22 cellular contexts compared by ENCODE assay signal in genomic region chr4:5067908-5068307, GRCh38. TPM values are rescaled to one million over a fixed set of nuclear protein-coding genes. Genes with fewer than 3 reads are reported as not detected.
A peak's percentile ranks its signal among the peaks of the same experiment; 100 is the strongest.
DNase-seq lines count a peak whose midpoint lies in the region; ATAC-seq, FAIRE-seq and TF ChIP-seq lines count a peak whose summit lies in the region.
"Had no signal": no experiment of that assay in that cellular context is flagged by ENCODE, and none has a peak within 500 bp of the region (broad histone marks: within the 10 kb centered on the region; RNA-seq: fewer than 3 reads in every experiment).

No MANE protein-coding gene starts in this region.

- TF ChIP-seq EP300 in HepG2 (IDR thresholded peaks at IDR 0.05; ENCODE audit: low read depth in 2 of 2, low read length in 2 of 2), result no peak
- no peak for TF ChIP-seq EP300 in HepG2 (CRISPR knock-in tag; IDR thresholded peaks at IDR 0.05; ENCODE audit: borderline replicate concordance)
- TF ChIP-seq EP300 in K562 (IDR thresholded peaks at IDR 0.05; ENCODE audit: low read length), result no peak
- no peak for TF ChIP-seq EP300 in esophagus muscularis mucosa (IDR thresholded peaks at IDR 0.05)

- H3K9me3 ChIP-seq in HepG2 (ENCODE audit: low read length) (no peaks in the 10 kb centered on the region), right lobe of liver (no peaks in the 10 kb centered on the region), K562 (replicated peaks; ENCODE audit: control insufficient read depth, insufficient read depth, low read depth, low read length) (no peaks in the 10 kb centered on the region; the same call in 1 of the 2 replicates), esophagus muscularis mucosa (peaks cover 0 to 6% (median 0%) of the 10 kb centered on the region in 4 donors), GM23248 (ENCODE audit: low read depth) (no peaks in the 10 kb centered on the region)
- H3K9me3 ChIP-seq: BE2C had no signal

- no peak for TF ChIP-seq RAD21 in HepG2 (CRISPR knock-in tag; IDR thresholded peaks at IDR 0.05)
- TF ChIP-seq RAD21 in K562 (CRISPR knock-in tag; conservative IDR thresholded peaks at IDR 0.05 in 1 of 2, IDR thresholded peaks at IDR 0.05 in 1 of 2), result no peak

- ATAC-seq in HepG2, result no peak
- ATAC-seq in right lobe of liver, result no peak
- no peak for ATAC-seq in K562

- in situ Hi-C loops in HepG2 (cut with HindIII; ENCODE audit: extremely low pct_ligation_motif_present, low pct_unique_long_range_greater_than_20kb), result no loop called here
- in situ Hi-C loops in K562 (cut with MboI), result no loop called here
- in situ Hi-C loops in GM23248 (cut with MboI), result no loop called here

- H3K27ac ChIP-seq in HepG2 (ENCODE audit: extremely low read length, insufficient read depth, low read length) (no peak overlapping the region), right lobe of liver (no peak overlapping the region), K562 (ENCODE audit: extremely low read depth, low read depth, low read length) (no peak overlapping the region), esophagus muscularis mucosa (replicated peaks in 1 of 4) (no peak overlapping the region), GM23248 (no peak overlapping the region)
- H3K27ac ChIP-seq: BLaER1 had no signal

- BruUV-seq in HepG2 (replicated peaks; lab: Mats Ljungman, UMichigan), result no TSS peak
- no TSS peak for BruUV-seq in K562 (replicated peaks; lab: Mats Ljungman, UMichigan)

- H3K27me3 ChIP-seq in HepG2 (ENCODE audit: control insufficient read depth in 1 of 2, insufficient read depth in 2 of 2, low read length in 2 of 2) (no peaks in the 10 kb centered on the region), right lobe of liver (no peaks in the 10 kb centered on the region), K562 (ENCODE audit: control insufficient read depth in 2 of 2, insufficient read depth in 2 of 2, low read length in 2 of 2) (peaks cover 0 to 5% of the 10 kb centered on the region in 2 experiments; a peak in 1 of 5 replicates), esophagus muscularis mucosa (no peaks in the 10 kb centered on the region), GM23248 (replicated peaks; ENCODE audit: insufficient read depth) (no peaks in the 10 kb centered on the region)
- H3K27me3 ChIP-seq: BE2C, BLaER1 had no signal

- H3F3A ChIP-seq in GM23248 (ENCODE audit: insufficient read depth), result no peaks in the 10 kb centered on the region

- H3K36me3 ChIP-seq in HepG2 (replicated peaks in 1 of 2; ENCODE audit: control insufficient read depth in 1 of 2, insufficient read depth in 2 of 2, low read length in 2 of 2) (no peaks in the 10 kb centered on the region), right lobe of liver (no peaks in the 10 kb centered on the region), K562 (ENCODE audit: control insufficient read depth, insufficient read depth, low read length) (no peaks in the 10 kb centered on the region), esophagus muscularis mucosa (no peaks in the 10 kb centered on the region), GM23248 (ENCODE audit: low read depth) (no peaks in the 10 kb centered on the region)
- H3K36me3 ChIP-seq: BE2C had no signal

- H3K79me2 ChIP-seq in HepG2 (ENCODE audit: insufficient read depth, low read length), result no peaks in the 10 kb centered on the region
- no peaks in the 10 kb centered on the region for H3K79me2 ChIP-seq in K562 (ENCODE audit: control insufficient read depth, insufficient read depth, low read length)
- no peaks in the 10 kb centered on the region for H3K79me2 ChIP-seq in GM23248 (ENCODE audit: insufficient read depth)

- CTCF ChIA-PET in HepG2 (lab: Yijun Ruan, JAX; ENCODE audit: low intra/inter-chr PET ratio, low total read pairs), result no interaction called here
- CTCF ChIA-PET in K562 (lab: Yijun Ruan, JAX; ENCODE audit: low intra/inter-chr PET ratio), result no interaction called here

- H2AFZ ChIP-seq in HepG2 (ENCODE audit: low read length) (no peak overlapping the region), K562 (ENCODE audit: low read depth, low read length) (no peak overlapping the region), GM23248 (no peak overlapping the region)

- H3K4me3 ChIP-seq in HepG2 (replicated peaks in 1 of 3; ENCODE audit: insufficient read depth in 1 of 3, low read depth in 2 of 3, low read length in 3 of 3), result no peak overlapping the region
- no peak overlapping the region for H3K4me3 ChIP-seq in right lobe of liver
- H3K4me3 ChIP-seq in K562, result no peak overlapping the region
- H3K4me3 ChIP-seq in esophagus muscularis mucosa, result no peak overlapping the region
- no peak overlapping the region for H3K4me3 ChIP-seq in GM23248
- H3K4me3 ChIP-seq: BLaER1 had no signal

- H4K20me1 ChIP-seq in HepG2 (ENCODE audit: insufficient read depth, low read length) (no peaks in the 10 kb centered on the region), K562 (replicated peaks; ENCODE audit: control insufficient read depth, insufficient read depth, low read length) (no peaks in the 10 kb centered on the region), GM23248 (ENCODE audit: insufficient read depth) (no peaks in the 10 kb centered on the region)
- H4K20me1 ChIP-seq: BLaER1 had no signal

- intact Hi-C loops in HepG2 (cut with micrococcal nuclease; ENCODE audit: unreplicated experiment), result no loop called here
- intact Hi-C loops in right lobe of liver (cut with DNase I), result no loop called here
- intact Hi-C loops in K562 (cut with micrococcal nuclease), result no loop called here
- intact Hi-C loops in esophagus muscularis mucosa (cut with DNase I), result no loop called here

- DNase-seq in HepG2 (ENCODE audit: low spot score) (no peak), right lobe of liver (no peak), K562 (ENCODE audit: extremely low read depth in 1 of 4, low spot score in 3 of 4) (no peak), esophagus muscularis mucosa (ENCODE audit: extremely low spot score) (peak; percentile 47), GM23248 (no peak), SHP77 (lab: John Stamatoyannopoulos, UW) (no peak)
- DNase-seq: 8988T; ACHN; BE2C; C1 segment of cervical spinal cord; CD4-positive, alpha-beta memory T cell; CD4-positive, CD25-positive, alpha-beta regulatory T cell; CD8-positive, alpha-beta memory T cell; COR-L47; DMS79 treated with DMSO at 0.1 percent for 48 hours; GF-D8 had no signal

- FAIRE-seq in HepG2 (lab: Jason Lieb, UNC) (no peak), K562 (lab: Jason Lieb, UNC) (no peak)
- FAIRE-seq: A204.1, D721Med, G401.6, GM12891, GM19239 had no signal

- H3K9ac ChIP-seq in HepG2 (ENCODE audit: insufficient read depth, low read depth, low read length) (no peak overlapping the region), K562 (ENCODE audit: insufficient read depth in 1 of 2, low read depth in 2 of 2, low read length in 2 of 2) (no peak overlapping the region), GM23248 (no peak overlapping the region)
- H3K9ac ChIP-seq: BLaER1 had no signal

- POLR2A ChIA-PET in HepG2 (lab: Yijun Ruan, JAX), result no interaction called here
- POLR2A ChIA-PET in K562 (lab: Yijun Ruan, JAX), result no interaction called here

- TF ChIP-seq CTCF in HepG2 (CRISPR knock-in tag; IDR thresholded peaks at IDR 0.05) (no peak), right lobe of liver (IDR thresholded peaks at IDR 0.05) (no peak), K562 (IDR thresholded peaks at IDR 0.05 in 2 of 3, conservative IDR thresholded peaks at IDR 0.05 in 1 of 3; ENCODE audit: insufficient read depth in 2 of 3, low read depth in 1 of 3, low read length in 3 of 3) (no peak), esophagus muscularis mucosa (IDR thresholded peaks at IDR 0.05) (no peak)

- no peaks in the 10 kb centered on the region for H3K4me1 ChIP-seq in HepG2 (ENCODE audit: insufficient read depth, low read length)
- H3K4me1 ChIP-seq in right lobe of liver, result no peaks in the 10 kb centered on the region
- H3K4me1 ChIP-seq in K562 (replicated peaks in 1 of 2; ENCODE audit: control insufficient read depth in 2 of 2, insufficient read depth in 2 of 2, low read length in 2 of 2), result no peaks in the 10 kb centered on the region
- H3K4me1 ChIP-seq in esophagus muscularis mucosa, result no peaks in the 10 kb centered on the region
- H3K4me1 ChIP-seq in GM23248 (ENCODE audit: insufficient read depth), result no peaks in the 10 kb centered on the region
- H3K4me1 ChIP-seq: BE2C, BLaER1 had no signal

- H3K9me1 ChIP-seq in K562 (ENCODE audit: control insufficient read depth, insufficient read depth, low read length), result no peaks in the 10 kb centered on the region

- no peak for TF ChIP-seq POLR2A in HepG2 (IDR thresholded peaks at IDR 0.05; ENCODE audit: insufficient read depth in 1 of 2, low read depth in 2 of 2, low read length in 2 of 2)
- no peak for TF ChIP-seq POLR2A in right lobe of liver (IDR thresholded peaks at IDR 0.05)
- TF ChIP-seq POLR2A in K562 (conservative IDR thresholded peaks at IDR 0.05), result no peak
- TF ChIP-seq POLR2A in esophagus muscularis mucosa (IDR thresholded peaks at IDR 0.05; ENCODE audit: low read depth), result no peak

- 20% methylated on average over 3 of the region's 3 CpGs for WGBS in HepG2 (ENCODE audit: low lambda C conversion rate)
- WGBS in right lobe of liver (ENCODE audit: insufficient coverage, low coverage, low lambda C conversion rate, missing lambda C conversion rate), result 43% methylated on average over 2 of the region's 3 CpGs
- 10% methylated on average over 3 of the region's 3 CpGs for WGBS in K562 (ENCODE audit: insufficient coverage, low coverage, missing lambda C conversion rate)
- 88% methylated on average over 3 of the region's 3 CpGs for WGBS in esophagus muscularis mucosa
- 66 to 74% methylated on average over 3 of the region's 3 CpGs for WGBS in GM23248 (ENCODE audit: low coverage in 1 of 2, low lambda C conversion rate in 2 of 2, missing lambda C conversion rate in 2 of 2), 2 experiments

- no peaks in the 10 kb centered on the region for H3K9me2 ChIP-seq in GM23248 (ENCODE audit: insufficient read depth)

- no peak overlapping the region for H3K4me2 ChIP-seq in HepG2 (ENCODE audit: low read depth, low read length)
- no peak overlapping the region for H3K4me2 ChIP-seq in K562 (ENCODE audit: insufficient read depth, low read length)
- H3K4me2 ChIP-seq in GM23248 (ENCODE audit: unreplicated experiment), result no peak overlapping the region
- H3K4me2 ChIP-seq: BLaER1 had no signal

RNA-seq across cellular contexts. Expression of gene STK32B, which starts 16.6 kb away (rescaled TPM):
- total RNA-seq in HepG2 (2016; rRNA removed; fragmentation: Illumina TruSeq; extraction: Trizol), result not detected in 2 replicates
- total RNA-seq in HepG2 (2016; cell fraction: cytosol; rRNA removed; fragmentation: Illumina TruSeq; extraction: Trizol; ENCODE audit: low read depth), result not detected in 2 replicates
- not detected in 2 replicates for total RNA-seq in HepG2 (2016; cell fraction: insoluble cytoplasmic fraction; rRNA removed; fragmentation: Illumina TruSeq; extraction: Trizol)
- total RNA-seq in HepG2 (2016; cell fraction: membrane; rRNA removed; fragmentation: Illumina TruSeq; extraction: Trizol), result not detected in 2 replicates
- not detected in 2 replicates for total RNA-seq in HepG2 (2016; cell fraction: nucleus; rRNA removed; fragmentation: Illumina TruSeq; extraction: Trizol)
- polyA plus RNA-seq in HepG2 (2011; rRNA removed), result not detected in 2 replicates
- not detected in 2 replicates for polyA plus RNA-seq in HepG2 (2011; cell fraction: cytosol; rRNA removed)
- polyA plus RNA-seq in HepG2 (2011; cell fraction: nucleus; rRNA removed), result not detected in 2 replicates
- polyA plus RNA-seq in HepG2 (2012), result not detected in 2 replicates
- polyA plus RNA-seq in HepG2 (2016; cell fraction: cytosol; fragmentation: Illumina TruSeq; extraction: Trizol; ENCODE audit: low read depth), result not detected in 2 replicates
- not detected in 2 replicates for polyA plus RNA-seq in HepG2 (2016; cell fraction: insoluble cytoplasmic fraction; fragmentation: Illumina TruSeq; extraction: Trizol; ENCODE audit: low read depth)
- polyA plus RNA-seq in HepG2 (2016; cell fraction: membrane; fragmentation: Illumina TruSeq; extraction: Trizol; ENCODE audit: low read depth), result not detected in 2 replicates
- not detected in 2 replicates for polyA plus RNA-seq in HepG2 (2016; cell fraction: nucleus; fragmentation: Illumina TruSeq; extraction: Trizol; ENCODE audit: insufficient read depth, low read depth)
- not detected in 2 replicates for polyA minus RNA-seq in HepG2 (2011; rRNA and poly(A)+ RNA removed; ENCODE audit: low replicate concordance)
- polyA minus RNA-seq in HepG2 (2011; cell fraction: cytosol; rRNA and poly(A)+ RNA removed), result not detected in 2 replicates
- polyA minus RNA-seq in HepG2 (2011; cell fraction: nucleus; rRNA and poly(A)+ RNA removed), result not detected in 2 replicates
- total RNA-seq in right lobe of liver, result under 1 TPM in 2 of 6 experiments, not detected in 4; 0.05 to 0.07 TPM
- 0.21 and 0.23 TPM in 2 replicates for total RNA-seq in K562 (2011; cell fraction: chromatin; rRNA removed; ENCODE audit: low replicate concordance)
- 0.13 TPM in 1 of 2 replicates, not detected in the other for total RNA-seq in K562 (2011; cell fraction: nucleolus; rRNA removed)
- 0.15 and 0.53 TPM in 2 replicates for total RNA-seq in K562 (2011; cell fraction: nucleoplasm; rRNA removed)
- 0.08 TPM in 1 of 2 replicates, not detected in the other for total RNA-seq in K562 (2014; rRNA removed)
- 0.11 and 0.16 TPM in 2 replicates for total RNA-seq in K562 (2014; rRNA removed; fragmentation: Illumina TruSeq; extraction: Trizol)
- 0.07 and 0.08 TPM in 2 replicates for total RNA-seq in K562 (2015; rRNA removed; fragmentation: Illumina TruSeq; extraction: Trizol)
- total RNA-seq in K562 (2021), result 0.18 and 0.20 TPM in 2 replicates
- not detected in 2 replicates for polyA plus RNA-seq in K562 (2011; rRNA removed)
- polyA plus RNA-seq in K562 (2011; cell fraction: cytosol; rRNA removed), result 0.01 and 0.04 TPM in 2 replicates
- polyA plus RNA-seq in K562 (2011; cell fraction: nucleus; rRNA removed), result 0.14 TPM in 1 of 2 replicates, not detected in the other
- polyA plus RNA-seq in K562 (2012), result 0.30 and 0.71 TPM in 2 replicates
- 0.10 and 0.12 TPM in 2 replicates for polyA plus RNA-seq in K562 (2014; fragmentation: Illumina TruSeq; extraction: Trizol)
- under 1 TPM; 0.03 to 0.04 TPM for polyA plus RNA-seq in K562 (2014; fragmentation: Nextera tagmentation; extraction: Ambion mirVana)
- polyA plus RNA-seq in K562 (2014; rRNA removed), result 0.05 and 0.22 TPM in 2 replicates
- polyA minus RNA-seq in K562 (2011; rRNA and poly(A)+ RNA removed), result 0.06 TPM in 1 of 2 replicates, not detected in the other
- polyA minus RNA-seq in K562 (2011; cell fraction: cytosol; rRNA and poly(A)+ RNA removed), result not detected in 2 replicates
- polyA minus RNA-seq in K562 (2011; cell fraction: nucleus; rRNA and poly(A)+ RNA removed), result 0.13 TPM in 1 of 2 replicates, not detected in the other
- 1 to 10 TPM; 1.7 to 3.8 (median 2.7) TPM for total RNA-seq in esophagus muscularis mucosa
- 6.1 and 6.4 TPM in 2 replicates for total RNA-seq in GM23248 (2014; rRNA removed; shearing (Covaris generic))
- 4.9 and 5.4 TPM in 2 replicates for polyA plus RNA-seq in GM23248 (2016; fragmentation: Nextera tagmentation; extraction: Ambion mirVana)
- total RNA-seq: CD4-positive, alpha-beta memory T cell; CD4-positive, CD25-positive, alpha-beta regulatory T cell; CD8-positive, alpha-beta memory T cell had no signal
- polyA plus RNA-seq: CD4-positive, alpha-beta memory T cell; CD4-positive, CD25-positive, alpha-beta regulatory T cell; CD8-positive, alpha-beta memory T cell had no signal

RNA-seq across cellular contexts. Expression of gene CYTL1, which starts 48.6 kb away (rescaled TPM):
- total RNA-seq in HepG2 (2016; rRNA removed; fragmentation: Illumina TruSeq; extraction: Trizol) (not detected in 2 replicates), right lobe of liver (under 1 TPM in 1 of 6 experiments, not detected in 5; 0.20 TPM), K562 (2014; rRNA removed) (not detected in 2 replicates), K562 (2014; rRNA removed; fragmentation: Illumina TruSeq; extraction: Trizol) (not detected in 2 replicates), K562 (2015; rRNA removed; fragmentation: Illumina TruSeq; extraction: Trizol) (not detected in 2 replicates), K562 (2021) (not detected in 2 replicates), esophagus muscularis mucosa (1 to 10 TPM; 1.2 to 2.3 (median 2.0) TPM)
- total RNA-seq in HepG2 (2016; cell fraction: cytosol; rRNA removed; fragmentation: Illumina TruSeq; extraction: Trizol; ENCODE audit: low read depth), result not detected in 2 replicates
- total RNA-seq in HepG2 (2016; cell fraction: insoluble cytoplasmic fraction; rRNA removed; fragmentation: Illumina TruSeq; extraction: Trizol), result not detected in 2 replicates
- not detected in 2 replicates for total RNA-seq in HepG2 (2016; cell fraction: membrane; rRNA removed; fragmentation: Illumina TruSeq; extraction: Trizol)
- total RNA-seq in HepG2 (2016; cell fraction: nucleus; rRNA removed; fragmentation: Illumina TruSeq; extraction: Trizol), result not detected in 2 replicates
- polyA plus RNA-seq in HepG2 (2011; rRNA removed) (not detected in 2 replicates), K562 (2011; rRNA removed) (not detected in 2 replicates), K562 (2014; fragmentation: Illumina TruSeq; extraction: Trizol) (not detected in 2 replicates), K562 (2014; fragmentation: Nextera tagmentation; extraction: Ambion mirVana) (not detected), K562 (2014; rRNA removed) (not detected in 2 replicates), GM23248 (2016; fragmentation: Nextera tagmentation; extraction: Ambion mirVana) (0.84 and 1.1 TPM in 2 replicates)
- polyA plus RNA-seq in HepG2 (2011; cell fraction: cytosol; rRNA removed), result not detected in 2 replicates
- polyA plus RNA-seq in HepG2 (2011; cell fraction: nucleus; rRNA removed), result not detected in 2 replicates
- not detected in 2 replicates for polyA plus RNA-seq in HepG2 (2012)
- not detected in 2 replicates for polyA plus RNA-seq in HepG2 (2016; cell fraction: cytosol; fragmentation: Illumina TruSeq; extraction: Trizol; ENCODE audit: low read depth)
- not detected in 2 replicates for polyA plus RNA-seq in HepG2 (2016; cell fraction: insoluble cytoplasmic fraction; fragmentation: Illumina TruSeq; extraction: Trizol; ENCODE audit: low read depth)
- polyA plus RNA-seq in HepG2 (2016; cell fraction: membrane; fragmentation: Illumina TruSeq; extraction: Trizol; ENCODE audit: low read depth), result not detected in 2 replicates
- not detected in 2 replicates for polyA plus RNA-seq in HepG2 (2016; cell fraction: nucleus; fragmentation: Illumina TruSeq; extraction: Trizol; ENCODE audit: insufficient read depth, low read depth)
- not detected in 2 replicates for polyA minus RNA-seq in HepG2 (2011; rRNA and poly(A)+ RNA removed; ENCODE audit: low replicate concordance)
- polyA minus RNA-seq in HepG2 (2011; cell fraction: cytosol; rRNA and poly(A)+ RNA removed), result not detected in 2 replicates
- polyA minus RNA-seq in HepG2 (2011; cell fraction: nucleus; rRNA and poly(A)+ RNA removed), result not detected in 2 replicates
- total RNA-seq in K562 (2011; cell fraction: chromatin; rRNA removed; ENCODE audit: low replicate concordance), result not detected in 2 replicates
- not detected in 2 replicates for total RNA-seq in K562 (2011; cell fraction: nucleolus; rRNA removed)
- not detected in 2 replicates for total RNA-seq in K562 (2011; cell fraction: nucleoplasm; rRNA removed)
- polyA plus RNA-seq in K562 (2011; cell fraction: cytosol; rRNA removed), result not detected in 2 replicates
- not detected in 2 replicates for polyA plus RNA-seq in K562 (2011; cell fraction: nucleus; rRNA removed)
- polyA plus RNA-seq in K562 (2012), result 0.19 TPM in 1 of 2 replicates, not detected in the other
- polyA minus RNA-seq in K562 (2011; rRNA and poly(A)+ RNA removed), result not detected in 2 replicates
- polyA minus RNA-seq in K562 (2011; cell fraction: cytosol; rRNA and poly(A)+ RNA removed), result not detected in 2 replicates
- polyA minus RNA-seq in K562 (2011; cell fraction: nucleus; rRNA and poly(A)+ RNA removed), result not detected in 2 replicates
- total RNA-seq in GM23248 (2014; rRNA removed; shearing (Covaris generic)), result 1.5 TPM in 1 of 2 replicates, not detected in the other
- total RNA-seq: CD4-positive, alpha-beta memory T cell; CD8-positive, alpha-beta memory T cell had no signal
- polyA plus RNA-seq: CD4-positive, alpha-beta memory T cell; CD4-positive, CD25-positive, alpha-beta regulatory T cell had no signal
